In genomic region chr1:25568834-25569598, GRCh38 we compare ENCODE assay signal across 9 cellular contexts. TPM values are rescaled to one million over a fixed set of nuclear protein-coding genes. Genes with fewer than 3 reads are reported as not detected.
A peak's percentile ranks its signal among the peaks of the same experiment; 100 is the strongest.
DNase-seq lines count a peak whose midpoint lies in the region; ATAC-seq, FAIRE-seq and TF ChIP-seq lines count a peak whose summit lies in the region.
"Had no signal": no experiment of that assay in that cellular context is flagged by ENCODE, and none has a peak within 500 bp of the region (broad histone marks: within the 10 kb centered on the region; RNA-seq: fewer than 3 reads in every experiment).

No MANE protein-coding gene starts in this region.

- CTCF ChIA-PET in A673 (lab: Charles Lee), result no interaction called here

- no peaks in the 10 kb centered on the region for H3K9me3 Mint-ChIP-seq in natural killer cell

- H3K27me3 ChIP-seq in HUES6 (ENCODE audit: control insufficient read depth, insufficient read depth, low read length), result no peaks in the 10 kb centered on the region
- no peaks in the 10 kb centered on the region for H3K27me3 ChIP-seq in small intestine (ENCODE audit: control insufficient read depth in 2 of 2, insufficient read depth in 2 of 2, low read length in 2 of 2)
- H3K27me3 ChIP-seq in A673 (replicated peaks; ENCODE audit: insufficient read depth, low read depth, low read length, poor library complexity), result no peaks in the 10 kb centered on the region

- peaks cover 0 to 2% of the 10 kb centered on the region in 2 donors for H3K27me3 Mint-ChIP-seq in natural killer cell (ENCODE audit: low read depth in 2 of 2)

- H3K36me3 ChIP-seq in HUES6 (ENCODE audit: control insufficient read depth, insufficient read depth, low read length) (peaks cover 3% of the 10 kb centered on the region), small intestine (ENCODE audit: control insufficient read depth in 2 of 2, insufficient read depth in 2 of 2, low read length in 2 of 2) (peaks cover 0 to under 1% of the 10 kb centered on the region in 2 donors), A673 (ENCODE audit: insufficient read depth, low read length, poor library complexity, severe bottlenecking) (no peaks in the 10 kb centered on the region)

- DNase-seq in AG08395 (ENCODE audit: low spot score), result peak; percentile 92
- DNase-seq in brain pericyte (ENCODE audit: low read depth, low spot score), result peak; percentile 77
- DNase-seq in natural killer cell, result no peak
- DNase-seq in small intestine, result no peak
- no peak for DNase-seq in T-helper 1 cell
- no peak for DNase-seq in A673 (ENCODE audit: low spot score)
- DNase-seq in activated CD4-positive, alpha-beta T cell treated with anti-CD3 and anti-CD28 coated beads, Interleukin-2, amount 50 U/mL, for 48 hours, result no peak

- FAIRE-seq in small intestine (lab: Jason Lieb, UNC), result no peak
- FAIRE-seq: TTC549 had no signal

- peaks cover 7 to 50% of the 10 kb centered on the region in 2 donors for H3K4me1 Mint-ChIP-seq in natural killer cell

- POLR2A ChIA-PET in A673 (lab: Charles Lee; ENCODE audit: low non-redundant PET), result no interaction called here

- ATAC-seq in natural killer cell, result peak in 2 of 3 donors; percentile 12 to 58

- BruUV-seq in A673 (replicated peaks; lab: Mats Ljungman, UMichigan), result no TSS peak

- TF ChIP-seq CTCF in natural killer cell (IDR thresholded peaks at IDR 0.05), result no peak
- TF ChIP-seq CTCF in A673 (conservative IDR thresholded peaks at IDR 0.05; ENCODE audit: low read depth, low read length), result no peak

- peak overlapping the region in 1 of 2 donors; percentile 72 for H3K27ac Mint-ChIP-seq in natural killer cell

- WGBS in small intestine, 3 donors, result 73 to 79% (median 75%) methylated on average over 21 of the region's 21 CpGs

- peak overlapping the region; percentile 71; the same call in 1 of the 2 replicates for H3K27ac ChIP-seq in HUES6 (ENCODE audit: low read depth, low read length)
- no peak overlapping the region for H3K27ac ChIP-seq in small intestine (ENCODE audit: low read depth in 1 of 2, low read length in 1 of 2)
- no peak overlapping the region for H3K27ac ChIP-seq in A673 (ENCODE audit: low read depth, low read length, poor library complexity, severe bottlenecking)

- no peak overlapping the region for H3K4me3 ChIP-seq in HUES6 (ENCODE audit: low read depth, low read length)
- no peak overlapping the region for H3K4me3 ChIP-seq in small intestine (ENCODE audit: low read depth in 1 of 2, low read length in 2 of 2)
- H3K4me3 ChIP-seq in A673 (ENCODE audit: low read depth, low read length, poor library complexity, severe bottlenecking), result no peak overlapping the region

- H3K9me3 ChIP-seq in HUES6 (ENCODE audit: control insufficient read depth, insufficient read depth, low read depth, low read length) (no peaks in the 10 kb centered on the region), small intestine (ENCODE audit: control insufficient read depth, low read depth) (no peaks in the 10 kb centered on the region), A673 (ENCODE audit: low read depth, low read length, poor library complexity, severe bottlenecking) (no peaks in the 10 kb centered on the region)

- peak overlapping the region; percentile 48 for H3K9ac ChIP-seq in HUES6 (ENCODE audit: low read length)

- H3K36me3 Mint-ChIP-seq in natural killer cell, result no peaks in the 10 kb centered on the region

- H3K4me3 Mint-ChIP-seq in natural killer cell, result no peak overlapping the region

- intact Hi-C loops in natural killer cell (cut with micrococcal nuclease), result no loop called here
- intact Hi-C loops in A673 (cut with micrococcal nuclease; ENCODE audit: unreplicated experiment), result no loop called here

- H3K4me1 ChIP-seq in HUES6 (ENCODE audit: control insufficient read depth, insufficient read depth, low read length) (peaks cover 69% of the 10 kb centered on the region), small intestine (ENCODE audit: control insufficient read depth in 2 of 2, insufficient read depth in 1 of 2, low read depth in 1 of 2, low read length in 1 of 2) (peaks cover 0 to 3% of the 10 kb centered on the region in 2 donors), A673 (ENCODE audit: insufficient read depth, low read length, poor library complexity, severe bottlenecking) (peaks cover 2% of the 10 kb centered on the region)

RNA-seq across cellular contexts. Expression of gene LDLRAP1, which starts 25.6 kb away (rescaled TPM):
- total RNA-seq in natural killer cell, result 10 to 100 TPM; 25.2 to 34.0 (median 27.4) TPM
- 10 to 100 TPM in 2 of 3 donors, 1 to 10 TPM in 1; 9.5 to 18.2 (median 13.0) TPM for polyA plus RNA-seq in small intestine
- 5.5 and 9.4 TPM in 2 replicates for total RNA-seq in A673 (2021)

RNA-seq across cellular contexts. Expression of gene MAN1C1, which starts 47.6 kb away (rescaled TPM):
- total RNA-seq in natural killer cell (1 to 10 TPM; 3.6 to 7.5 (median 7.1) TPM), A673 (2021) (0.21 and 0.22 TPM in 2 replicates)
- polyA plus RNA-seq in small intestine, result 1 to 10 TPM in 2 of 3 donors, under 1 TPM in 1; 0.67 to 5.4 (median 1.4) TPM

Comparison
In these comparisons a context has a peak if more than half of its experiments do, and no peak if none do; other contexts are left out.
1. DNase-seq: peak in AG08395 (single experiment) and brain pericyte (single experiment); none in natural killer cell (single experiment), small intestine (single experiment), T-helper 1 cell (0 of 5), A673 (single experiment) and activated CD4-positive, alpha-beta T cell treated with anti-CD3 and anti-CD28 coated beads, Interleukin-2, amount 50 U/mL, for 48 hours (0 of 2).